8 cellular contexts compared by ENCODE assay signal in genomic region chr1:12601690-12602632, GRCh38. TPM values are rescaled to one million over a fixed set of nuclear protein-coding genes. Genes with fewer than 3 reads are reported as not detected.
DNase-seq lines count a peak whose midpoint lies in the region; ATAC-seq and TF ChIP-seq lines count a peak whose summit lies in the region.

No MANE protein-coding gene starts in this region.

- POLR2A ChIA-PET in CD8-positive, alpha-beta T cell (lab: Charles Lee), result interaction anchor here (1.0 to 4.9 kb wide), 2 partner anchors 16 to 194 kb away, joined by 4 to 73 read pairs; partner anchors contain the start of gene DHRS3
- POLR2A ChIA-PET in GM10248 (lab: Yijun Ruan, JAX), result no interaction called here

- DNase-seq in CD8-positive, alpha-beta T cell, result no peak
- DNase-seq in NOMO-1 treated with dmso at 0.1 percent for 144 hours (lab: John Stamatoyannopoulos, UW; ENCODE audit: unreplicated experiment), result peak; percentile 27
- peak; percentile 88 for DNase-seq in dermis blood vessel endothelial cell
- DNase-seq in neural crest cell (ENCODE audit: low read depth, low spot score), result no peak
- DNase-seq in osteocyte (ENCODE audit: extremely low spot score, unreplicated experiment), result no peak
- DNase-seq in superior temporal gyrus (ENCODE audit: extremely low spot score), result no peak
- no peak for DNase-seq in stimulated activated CD4-positive, alpha-beta T cell treated with anti-CD3 and anti-CD28 coated beads, Interleukin-4, amount 100 ng/mL, for 4 hours
- DNase-seq in GM10248 (ENCODE audit: extremely low spot score), result no peak

- no peak overlapping the region for H3K4me3 ChIP-seq in CD8-positive, alpha-beta T cell (ENCODE audit: low read depth, low read length)

- ATAC-seq in CD8-positive, alpha-beta T cell, result no peak

- TF ChIP-seq CTCF in CD8-positive, alpha-beta T cell (IDR thresholded peaks at IDR 0.05), result no peak
- no peak for TF ChIP-seq CTCF in neural crest cell (conservative IDR thresholded peaks at IDR 0.05)
- TF ChIP-seq CTCF in osteocyte (IDR thresholded peaks at IDR 0.05), result no peak
- no peak for TF ChIP-seq CTCF in GM10248 (IDR thresholded peaks at IDR 0.05; ENCODE audit: control extremely low read depth, extremely low read depth, low read depth, missing control alignments)

- peaks cover 39% of the 10 kb centered on the region for H3K4me1 ChIP-seq in CD8-positive, alpha-beta T cell (ENCODE audit: insufficient read depth, low read length)

- no peaks in the 10 kb centered on the region for H3K27me3 ChIP-seq in CD8-positive, alpha-beta T cell (ENCODE audit: insufficient read depth, low read length)

- no peaks in the 10 kb centered on the region for H3K9me3 ChIP-seq in CD8-positive, alpha-beta T cell (ENCODE audit: low read length)

- H3K9me3 Mint-ChIP-seq in CD8-positive, alpha-beta T cell, result no peaks in the 10 kb centered on the region
- H3K9me3 Mint-ChIP-seq in neural crest cell, result no peaks in the 10 kb centered on the region
- no peaks in the 10 kb centered on the region for H3K9me3 Mint-ChIP-seq in osteocyte (ENCODE audit: unreplicated experiment)

- H3K27me3 Mint-ChIP-seq in CD8-positive, alpha-beta T cell (ENCODE audit: low read depth), result no peaks in the 10 kb centered on the region
- H3K27me3 Mint-ChIP-seq in neural crest cell (ENCODE audit: low read depth) (peaks cover 5% of the 10 kb centered on the region), osteocyte (ENCODE audit: unreplicated experiment) (no peaks in the 10 kb centered on the region)

- peaks cover 27% of the 10 kb centered on the region for H3K36me3 Mint-ChIP-seq in CD8-positive, alpha-beta T cell
- H3K36me3 Mint-ChIP-seq in neural crest cell (ENCODE audit: low read depth) (no peaks in the 10 kb centered on the region), osteocyte (ENCODE audit: unreplicated experiment) (peaks cover 2% of the 10 kb centered on the region)

- peaks cover 60% of the 10 kb centered on the region for H3K4me1 Mint-ChIP-seq in CD8-positive, alpha-beta T cell (ENCODE audit: low read depth)
- H3K4me1 Mint-ChIP-seq in neural crest cell (peaks cover 23% of the 10 kb centered on the region), osteocyte (ENCODE audit: unreplicated experiment) (peaks cover 35% of the 10 kb centered on the region)

- CTCF ChIA-PET in CD8-positive, alpha-beta T cell (lab: Charles Lee), result interaction anchor here (0.8 to 10.9 kb wide), 21 partner anchors 10 to 287 kb away, joined by 3 to 174 read pairs (median 5); partner anchors contain the start of gene DHRS3
- CTCF ChIA-PET in GM10248 (lab: Yijun Ruan, JAX), result interaction anchor here (0.9 to 5.2 kb wide), 6 partner anchors 13 to 258 kb away, joined by 3 to 33 read pairs (median 4); partner anchors contain the start of gene DHRS3

- H3K36me3 ChIP-seq in CD8-positive, alpha-beta T cell (ENCODE audit: insufficient read depth, low read length), result no peaks in the 10 kb centered on the region

- intact Hi-C loops in CD8-positive, alpha-beta T cell (cut with DNase I, micrococcal nuclease), result loop anchor here (1.0 to 2.0 kb wide), 3 partner anchors 17 to 197 kb away; no protein-coding TSS in a partner anchor

- no peak overlapping the region for H3K4me3 Mint-ChIP-seq in CD8-positive, alpha-beta T cell
- peak overlapping the region; percentile 7 for H3K4me3 Mint-ChIP-seq in neural crest cell
- no peak overlapping the region for H3K4me3 Mint-ChIP-seq in osteocyte (ENCODE audit: unreplicated experiment)

- H3K27ac ChIP-seq in CD8-positive, alpha-beta T cell (ENCODE audit: low read depth, low read length), result no peak overlapping the region

- H3K27ac Mint-ChIP-seq in CD8-positive, alpha-beta T cell, result peak overlapping the region; percentile 9
- H3K27ac Mint-ChIP-seq in neural crest cell (ENCODE audit: unreplicated experiment) (no peak overlapping the region), osteocyte (ENCODE audit: unreplicated experiment) (no peak overlapping the region)

RNA-seq across cellular contexts. Expression of gene DHRS3, which starts 16.0 kb away (rescaled TPM):
- 100 to 1,000 TPM; 126 to 129 TPM for total RNA-seq in CD8-positive, alpha-beta T cell
- 57.1 and 121 TPM in 2 replicates for total RNA-seq in dermis blood vessel endothelial cell
- 0.91 and 1.8 TPM in 2 replicates for total RNA-seq in neural crest cell
- total RNA-seq in osteocyte, result 52.5 and 55.3 TPM in 2 replicates

RNA-seq across cellular contexts. Expression of gene AADACL4, which starts 41.9 kb away (rescaled TPM):
- not detected for total RNA-seq in CD8-positive, alpha-beta T cell
- total RNA-seq in dermis blood vessel endothelial cell, result not detected in 2 replicates
- total RNA-seq in neural crest cell, result not detected in 2 replicates
- not detected in 2 replicates for total RNA-seq in osteocyte

Comparison
In these comparisons a context has a peak if more than half of its experiments do, and no peak if none do; other contexts are left out.
1. DNase-seq: peak in NOMO-1 treated with dmso at 0.1 percent for 144 hours (single experiment) and dermis blood vessel endothelial cell (single experiment); none in CD8-positive, alpha-beta T cell (0 of 7), neural crest cell (single experiment), osteocyte (single experiment), superior temporal gyrus (single experiment), stimulated activated CD4-positive, alpha-beta T cell treated with anti-CD3 and anti-CD28 coated beads, Interleukin-4, amount 100 ng/mL, for 4 hours (0 of 2) and GM10248 (single experiment).
2. RNA of gene DHRS3, which starts 16.0 kb away (total RNA-seq): 126 to 129 TPM in CD8-positive, alpha-beta T cell, 57.1 to 121 TPM in dermis blood vessel endothelial cell and 52.5 to 55.3 TPM in osteocyte; 0.91 to 1.8 TPM in neural crest cell; every median in the first group is over 10 times any median in the second.